In the genomic region with DNA sequence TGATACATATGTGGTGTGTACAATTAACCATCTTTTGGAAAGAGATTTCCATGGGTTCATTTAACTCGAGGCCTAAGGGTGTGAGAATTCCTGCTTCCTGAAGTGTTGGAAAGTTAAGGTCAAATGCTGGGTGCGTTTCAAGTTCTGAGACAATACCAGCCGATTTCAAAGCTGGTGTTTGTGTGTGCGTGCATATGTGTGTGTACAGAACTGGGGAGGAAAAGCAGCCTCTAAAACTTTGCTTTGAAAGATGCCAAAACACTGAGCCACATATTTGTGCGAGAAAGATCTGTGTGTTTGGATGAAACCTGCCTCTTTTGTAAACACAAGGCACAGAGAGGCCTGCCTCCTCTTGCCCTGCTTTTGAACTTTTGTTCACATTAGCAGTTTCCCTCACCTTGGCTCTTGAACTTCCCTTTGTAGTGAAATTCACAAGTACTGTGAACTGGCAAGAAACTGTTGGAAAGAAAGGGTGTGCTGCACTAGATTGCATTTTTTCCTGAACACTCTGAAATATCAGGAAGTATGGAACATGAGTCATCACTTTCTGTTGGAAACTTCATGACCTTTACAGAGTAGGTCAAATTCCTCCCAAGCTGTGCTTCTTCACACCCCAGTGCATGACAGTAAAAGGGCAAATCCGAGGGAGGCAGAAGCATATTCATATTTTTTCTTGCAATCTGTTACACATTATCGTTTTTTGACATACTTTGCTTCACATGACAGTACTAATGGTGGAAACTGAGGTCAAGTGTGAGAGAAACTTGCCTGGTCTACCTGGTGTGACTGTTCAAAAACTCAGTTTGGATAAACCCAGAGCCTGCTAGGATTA, we compare ENCODE assay signal across 8 cellular contexts. TPM values are rescaled to one million over a fixed set of nuclear protein-coding genes. Genes with fewer than 3 reads are reported as not detected.
A peak's percentile ranks its signal among the peaks of the same experiment; 100 is the strongest.
DNase-seq lines count a peak whose midpoint lies in the region; ATAC-seq and TF ChIP-seq lines count a peak whose summit lies in the region.

No MANE protein-coding gene starts in this region.

- H3K36me3 ChIP-seq in BJ (ENCODE audit: control insufficient read depth, insufficient read depth, low read length) (no peaks in the 10 kb centered on the region), RWPE2 (ENCODE audit: low read depth) (no peaks in the 10 kb centered on the region), WERI-Rb-1 (no peaks in the 10 kb centered on the region)

- H3K27ac ChIP-seq in RWPE2 (ENCODE audit: poor library complexity, severe bottlenecking) (peak overlapping the region; percentile 94), WERI-Rb-1 (no peak overlapping the region)

- H3K4me1 ChIP-seq in RWPE2 (ENCODE audit: insufficient read depth, poor library complexity, severe bottlenecking), result peaks cover 57% of the 10 kb centered on the region

- H3K4me3 ChIP-seq in BJ (ENCODE audit: low read depth, low read length) (no peak overlapping the region), RWPE2 (ENCODE audit: severe bottlenecking) (no peak overlapping the region), fibroblast of mammary gland (ENCODE audit: control insufficient read depth, low read depth, low read length) (no peak overlapping the region), WERI-Rb-1 (ENCODE audit: low read depth, low read length) (no peak overlapping the region)

- DNase-seq in BJ (ENCODE audit: low read depth) (peak; percentile 89), RWPE2 (ENCODE audit: low spot score) (peak; percentile 57), fibroblast of mammary gland (ENCODE audit: low read depth) (peak; percentile 96), osteocyte (ENCODE audit: extremely low spot score, unreplicated experiment) (no peak), posterior vena cava (ENCODE audit: low spot score) (no peak), WERI-Rb-1 (no peak)

- H3K9me3 Mint-ChIP-seq in osteocyte (ENCODE audit: unreplicated experiment), result no peaks in the 10 kb centered on the region

- intact Hi-C loops in posterior vena cava (cut with DNase I), result no loop called here

- H3K9me3 ChIP-seq in RWPE2 (ENCODE audit: severe bottlenecking) (no peaks in the 10 kb centered on the region), WERI-Rb-1 (ENCODE audit: severe bottlenecking) (no peaks in the 10 kb centered on the region)

- POLR2A ChIA-PET in BJ (lab: Charles Lee), result interaction anchor here (0.6 kb wide), 1 partner anchor 791 kb away, joined by 22 read pairs; no protein-coding TSS in a partner anchor

- peak overlapping the region; percentile 97 for H3K27ac Mint-ChIP-seq in osteocyte (ENCODE audit: unreplicated experiment)

- H3K36me3 Mint-ChIP-seq in osteocyte (ENCODE audit: unreplicated experiment), result peaks cover 2% of the 10 kb centered on the region

- TF ChIP-seq CTCF in BJ (IDR thresholded peaks at IDR 0.05; ENCODE audit: insufficient read depth, low read depth, low read length), result no peak
- no peak for TF ChIP-seq CTCF in RWPE2 (IDR thresholded peaks at IDR 0.05; ENCODE audit: poor library complexity, severe bottlenecking)
- TF ChIP-seq CTCF in fibroblast of mammary gland (conservative IDR thresholded peaks at IDR 0.05; ENCODE audit: control insufficient read depth, insufficient read depth, low read depth, low read length), result no peak
- no peak for TF ChIP-seq CTCF in osteocyte (IDR thresholded peaks at IDR 0.05)
- no peak for TF ChIP-seq CTCF in WERI-Rb-1 (IDR thresholded peaks at IDR 0.05; ENCODE audit: low read depth, low read length)

- CTCF ChIA-PET in BJ (lab: Yijun Ruan, JAX), result interaction anchor here (0.7 to 6.3 kb wide), 4 partner anchors 13 to 296 kb away, joined by 3 to 47 read pairs (median 4); no protein-coding TSS in a partner anchor

- H3K27me3 ChIP-seq in BJ (ENCODE audit: control insufficient read depth, insufficient read depth, low read length) (no peaks in the 10 kb centered on the region), RWPE2 (ENCODE audit: insufficient read depth, poor library complexity, severe bottlenecking) (no peaks in the 10 kb centered on the region), WERI-Rb-1 (ENCODE audit: insufficient read depth, low read depth, severe bottlenecking) (no peaks in the 10 kb centered on the region)

- no peaks in the 10 kb centered on the region for H3K27me3 Mint-ChIP-seq in osteocyte (ENCODE audit: unreplicated experiment)

- peak overlapping the region; percentile 19 for H3K4me3 Mint-ChIP-seq in osteocyte (ENCODE audit: unreplicated experiment)

- peaks cover 75% of the 10 kb centered on the region for H3K4me1 Mint-ChIP-seq in osteocyte (ENCODE audit: unreplicated experiment)

- ATAC-seq in RWPE2 (ENCODE audit: low read depth) (peak; percentile 88), HG03139 (IDR thresholded peaks at IDR 0.05; ENCODE audit: unreplicated experiment) (no peak), GM21528 (IDR thresholded peaks at IDR 0.05; ENCODE audit: low FRiP score, unreplicated experiment) (no peak)

RNA-seq across cellular contexts. Expression of gene CAVIN2, which starts 20.0 kb away (rescaled TPM):
- polyA plus RNA-seq in BJ (2011; rRNA removed), result 3.1 and 3.5 TPM in 2 replicates
- polyA minus RNA-seq in BJ (2011; rRNA and poly(A)+ RNA removed), result 1.8 and 4.2 TPM in 2 replicates
- total RNA-seq in osteocyte (5.3 and 6.6 TPM in 2 replicates), posterior vena cava (10 to 100 TPM; 40.4 to 48.8 TPM)

Comparison
In these comparisons a context has a peak if more than half of its experiments do, and no peak if none do; other contexts are left out.
1. DNase-seq: peak in BJ (single experiment), RWPE2 (single experiment) and fibroblast of mammary gland (single experiment); none in osteocyte (single experiment), posterior vena cava (single experiment) and WERI-Rb-1 (single experiment).